Comparison of ENCODE assay signal across 8 cellular contexts in genomic region chr1:50971748-50972305, GRCh38. TPM values are rescaled to one million over a fixed set of nuclear protein-coding genes. Genes with fewer than 3 reads are reported as not detected.
A peak's percentile ranks its signal among the peaks of the same experiment; 100 is the strongest.
DNase-seq lines count a peak whose midpoint lies in the region; ATAC-seq and TF ChIP-seq lines count a peak whose summit lies in the region.

No MANE protein-coding gene starts in this region.

- peak overlapping the region; percentile 89 for H3K9ac ChIP-seq in mesenchymal stem cell (ENCODE audit: low read length)
- no peak overlapping the region for H3K9ac ChIP-seq in H9 (ENCODE audit: extremely low read depth, insufficient read length, low read length)

- WGBS in mesenchymal stem cell, result 100% methylated on average over 2 of the region's 6 CpGs
- no CpG with 5 or more reads among the region's 6 CpGs for WGBS in H9 (ENCODE audit: extremely low coverage, insufficient read length, low lambda C conversion rate)

- H3K14ac ChIP-seq in mesenchymal stem cell (ENCODE audit: low read length in 2 of 2) (no peak overlapping the region), H9 (ENCODE audit: insufficient read depth, low read length) (no peak overlapping the region)

- H2AK5ac ChIP-seq in mesenchymal stem cell (ENCODE audit: low read length, severe bottlenecking), result no peak overlapping the region
- no peak overlapping the region for H2AK5ac ChIP-seq in H9 (ENCODE audit: insufficient read length, low read length)

- H3K27ac Mint-ChIP-seq in T-helper 2 cell treated with Interferon-gamma antibody and Interleukin-4, amounts not matched to agents 5 μg/mL and 100 μg/mL, for 36 hours, result no peak overlapping the region
- no peak overlapping the region for H3K27ac Mint-ChIP-seq in H9

- H3K23ac ChIP-seq in mesenchymal stem cell (ENCODE audit: low read length in 2 of 2) (no peak overlapping the region), H9 (ENCODE audit: insufficient read length, low read depth, low read length) (no peak overlapping the region)

- H4K5ac ChIP-seq in H9 (ENCODE audit: insufficient read length, low read depth, low read length), result no peak overlapping the region

- peaks cover 24% of the 10 kb centered on the region for H3K27me3 Mint-ChIP-seq in T-helper 2 cell treated with Interferon-gamma antibody and Interleukin-4, amounts not matched to agents 5 μg/mL and 100 μg/mL, for 36 hours (ENCODE audit: low read depth)
- H3K27me3 Mint-ChIP-seq in H9 (ENCODE audit: low read depth), result peaks cover 95% of the 10 kb centered on the region

- ATAC-seq in HG02588 (IDR thresholded peaks at IDR 0.05; ENCODE audit: unreplicated experiment), result no peak

- DNase-seq in BE2C (no peak), GM12865 (ENCODE audit: low read depth) (peak; percentile 58), mesenchymal stem cell (no peak), hippocampal formation (lab: John Stamatoyannopoulos, UW) (no peak), H9 (no peak), AG20443 (ENCODE audit: low spot score) (no peak)
- no peak for DNase-seq in T-helper 2 cell treated with Interferon-gamma antibody and Interleukin-4, amounts not matched to agents 5 μg/mL and 100 μg/mL, for 36 hours (ENCODE audit: low spot score)

- peaks cover 51% of the 10 kb centered on the region for H3K36me3 Mint-ChIP-seq in T-helper 2 cell treated with Interferon-gamma antibody and Interleukin-4, amounts not matched to agents 5 μg/mL and 100 μg/mL, for 36 hours (ENCODE audit: low read depth)
- H3K36me3 Mint-ChIP-seq in H9 (ENCODE audit: insufficient read depth in 1 of 3, low read depth in 3 of 3), result no peaks in the 10 kb centered on the region; a peak in 1 of 7 replicates

- no peaks in the 10 kb centered on the region for H3K27me3 ChIP-seq in BE2C
- H3K27me3 ChIP-seq in mesenchymal stem cell (ENCODE audit: control insufficient read depth in 1 of 2, insufficient read depth in 1 of 2, low read length in 2 of 2), result peaks cover 0 to 4% of the 10 kb centered on the region in 2 experiments
- H3K27me3 ChIP-seq in H9 (ENCODE audit: insufficient read depth, low read length), result peaks cover 65% of the 10 kb centered on the region

- H4K8ac ChIP-seq in mesenchymal stem cell (ENCODE audit: low read length), result no peak overlapping the region
- H4K8ac ChIP-seq in H9 (replicated peaks; ENCODE audit: insufficient read length, low read depth, low read length), result no peak overlapping the region

- H3T11ph ChIP-seq in H9 (ENCODE audit: low read length), result no peak overlapping the region

- H2BK15ac ChIP-seq in mesenchymal stem cell (ENCODE audit: low read depth, poor library complexity, severe bottlenecking), result no peak overlapping the region
- H2BK15ac ChIP-seq in H9 (ENCODE audit: low read depth, low read length), result no peak overlapping the region

- H2BK5ac ChIP-seq in mesenchymal stem cell (ENCODE audit: low read depth, low read length, poor library complexity, severe bottlenecking), result no peak overlapping the region
- H2BK5ac ChIP-seq in H9 (ENCODE audit: insufficient read length, low read length), result no peak overlapping the region

- no peak overlapping the region for H2BK12ac ChIP-seq in mesenchymal stem cell (ENCODE audit: low read length in 2 of 2)
- no peak overlapping the region for H2BK12ac ChIP-seq in H9 (ENCODE audit: insufficient read length, low read depth, low read length)

- no peak overlapping the region for H4K91ac ChIP-seq in mesenchymal stem cell (ENCODE audit: low read length)
- H4K91ac ChIP-seq in H9 (ENCODE audit: insufficient read length, low read depth, low read length), result no peak overlapping the region

- no peak overlapping the region for H3K56ac ChIP-seq in H9 (ENCODE audit: insufficient read length, low read depth, low read length)

- H3K4me2 ChIP-seq in mesenchymal stem cell (ENCODE audit: low read length, poor library complexity, severe bottlenecking) (no peak overlapping the region), H9 (ENCODE audit: insufficient read depth, insufficient read length, low read length) (no peak overlapping the region)

- H3K4me1 Mint-ChIP-seq in T-helper 2 cell treated with Interferon-gamma antibody and Interleukin-4, amounts not matched to agents 5 μg/mL and 100 μg/mL, for 36 hours (ENCODE audit: low read depth), result peaks cover 38% of the 10 kb centered on the region
- H3K4me1 Mint-ChIP-seq in H9, result peaks cover 20 to 37% of the 10 kb centered on the region in 2 experiments

- no peaks in the 10 kb centered on the region for H3K9me3 ChIP-seq in BE2C
- no peaks in the 10 kb centered on the region for H3K9me3 ChIP-seq in mesenchymal stem cell (ENCODE audit: control insufficient read depth, low read length)
- no peaks in the 10 kb centered on the region for H3K9me3 ChIP-seq in H9 (ENCODE audit: control insufficient read depth, low read depth, low read length)

- no peak for TF ChIP-seq CTCF in BE2C (IDR thresholded peaks at IDR 0.05; ENCODE audit: low read depth, low read length)
- TF ChIP-seq CTCF in GM12865 (IDR thresholded peaks at IDR 0.05; ENCODE audit: insufficient read depth, low read depth, low read length, missing control alignments), result no peak
- TF ChIP-seq CTCF in H9 (conservative IDR thresholded peaks at IDR 0.05), result no peak

- H2BK120ac ChIP-seq in mesenchymal stem cell (ENCODE audit: low read depth, low read length) (no peak overlapping the region), H9 (ENCODE audit: low read depth, low read length, poor library complexity, severe bottlenecking) (no peak overlapping the region)

- peak overlapping the region; percentile 86 for H3K4me3 ChIP-seq in BE2C (ENCODE audit: low read depth, low read length)
- peak overlapping the region; percentile 79 for H3K4me3 ChIP-seq in GM12865 (ENCODE audit: low read depth, low read length)
- peak overlapping the region in 1 of 2 experiments; percentile 92 for H3K4me3 ChIP-seq in mesenchymal stem cell (ENCODE audit: insufficient read depth in 1 of 2, low read depth in 1 of 2, low read length in 2 of 2)

- H3K9me3 Mint-ChIP-seq in T-helper 2 cell treated with Interferon-gamma antibody and Interleukin-4, amounts not matched to agents 5 μg/mL and 100 μg/mL, for 36 hours, result no peaks in the 10 kb centered on the region
- peaks cover 3% of the 10 kb centered on the region in 2 experiments; a peak in 2 of 5 replicates for H3K9me3 Mint-ChIP-seq in H9

- H3K4me3 Mint-ChIP-seq in T-helper 2 cell treated with Interferon-gamma antibody and Interleukin-4, amounts not matched to agents 5 μg/mL and 100 μg/mL, for 36 hours, result peak overlapping the region; percentile 97
- no peak overlapping the region for H3K4me3 Mint-ChIP-seq in H9

- no peak overlapping the region for H3K18ac ChIP-seq in mesenchymal stem cell (ENCODE audit: low read depth in 1 of 2, low read length in 2 of 2)
- no peak overlapping the region for H3K18ac ChIP-seq in H9 (ENCODE audit: insufficient read length, low read depth, low read length)

- H3K23me2 ChIP-seq in H9 (ENCODE audit: insufficient read length, low read depth, low read length, poor library complexity, severe bottlenecking), result peaks cover 17% of the 10 kb centered on the region

- H3K79me1 ChIP-seq in mesenchymal stem cell (replicated peaks; ENCODE audit: low read length, poor library complexity, severe bottlenecking) (peaks cover 3% of the 10 kb centered on the region), H9 (ENCODE audit: insufficient read depth, low read depth, low read length, poor library complexity, severe bottlenecking) (no peaks in the 10 kb centered on the region)

- H3K4me1 ChIP-seq in BE2C (no peaks in the 10 kb centered on the region), mesenchymal stem cell (ENCODE audit: control insufficient read depth, insufficient read depth, low read depth, low read length) (peaks cover 4% of the 10 kb centered on the region), H9 (ENCODE audit: insufficient read depth, low read length) (no peaks in the 10 kb centered on the region)

- peaks cover 3% of the 10 kb centered on the region; the same call in 1 of the 2 replicates for H3K36me3 ChIP-seq in BE2C
- no peaks in the 10 kb centered on the region for H3K36me3 ChIP-seq in mesenchymal stem cell (ENCODE audit: control insufficient read depth in 1 of 2, insufficient read depth in 2 of 2, low read depth in 1 of 2, low read length in 2 of 2)

- H3K4ac ChIP-seq in mesenchymal stem cell (ENCODE audit: low read depth in 1 of 2, low read length in 2 of 2) (no peak overlapping the region), H9 (ENCODE audit: low read depth, low read length) (no peak overlapping the region)

- H2AFZ ChIP-seq in mesenchymal stem cell (ENCODE audit: low read depth, low read length), result no peak overlapping the region
- H2AFZ ChIP-seq in H9 (ENCODE audit: low read length), result no peak overlapping the region

- H4K20me1 ChIP-seq in H9 (ENCODE audit: control insufficient read depth, insufficient read depth, insufficient read length), result no peaks in the 10 kb centered on the region

- H2BK20ac ChIP-seq in H9 (ENCODE audit: low read depth, low read length, poor library complexity, severe bottlenecking), result no peak overlapping the region

- no peaks in the 10 kb centered on the region for H3K79me2 ChIP-seq in H9 (ENCODE audit: insufficient read depth, low read length)

- H3K27ac ChIP-seq in mesenchymal stem cell (ENCODE audit: low read length, poor library complexity, severe bottlenecking), result no peak overlapping the region
- no peak overlapping the region for H3K27ac ChIP-seq in H9 (ENCODE audit: insufficient read length, low read depth, low read length)

RNA-seq across cellular contexts. Expression of gene CDKN2C, which starts 1.8 kb away (rescaled TPM):
- polyA plus RNA-seq in BE2C (2012; ENCODE audit: insufficient read depth, insufficient read length, low read depth), result 60.6 TPM
- 2.0 TPM for polyA plus RNA-seq in mesenchymal stem cell (2013, experiment 1 of 2)
- polyA plus RNA-seq in mesenchymal stem cell (2013, experiment 2 of 2), result 2.1 TPM
- not detected in 2 replicates for total RNA-seq in H9 (2021)

RNA-seq across cellular contexts. Expression of gene FAF1, which starts 11.8 kb away (rescaled TPM):
- polyA plus RNA-seq in BE2C (2012; ENCODE audit: insufficient read depth, insufficient read length, low read depth), result 29.0 TPM
- 19.1 TPM for polyA plus RNA-seq in mesenchymal stem cell (2013, experiment 1 of 2)
- 19.9 TPM for polyA plus RNA-seq in mesenchymal stem cell (2013, experiment 2 of 2)
- 58.5 and 60.8 TPM in 2 replicates for total RNA-seq in H9 (2021)
